ENCODE assay signal across 27 cellular contexts in the genomic region with DNA sequence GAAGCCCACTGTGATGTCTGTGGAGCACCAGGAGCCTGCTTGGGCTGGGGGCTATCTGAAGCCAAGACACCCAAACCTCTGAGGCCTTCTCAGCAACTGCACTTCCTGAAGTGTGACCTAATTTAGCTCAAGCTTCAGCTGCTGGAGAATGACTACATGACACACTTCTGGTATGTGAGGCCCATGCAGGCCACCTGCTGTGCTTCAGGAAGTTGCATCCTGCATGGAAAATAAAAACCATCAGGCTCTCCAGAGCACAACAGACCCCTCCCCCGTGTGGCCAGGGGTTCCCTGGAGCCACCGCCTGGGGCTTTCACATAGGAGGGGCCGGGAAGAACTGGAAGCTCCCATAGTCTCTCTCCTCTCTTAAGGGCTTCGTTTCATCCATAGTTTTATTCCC.
DNase-seq lines count a peak whose midpoint lies in the region; ATAC-seq, FAIRE-seq and TF ChIP-seq lines count a peak whose summit lies in the region.
"Had no signal": no experiment of that assay in that cellular context is flagged by ENCODE, and none has a peak within 500 bp of the region (broad histone marks: within the 10 kb centered on the region; RNA-seq: fewer than 3 reads in every experiment).

No MANE protein-coding gene starts in this region.

- H3K4me3 Mint-ChIP-seq in stimulated activated effector memory CD8-positive, alpha-beta T cell treated with anti-CD3 and anti-CD28 coated beads, Interleukin-12 subunit alpha, Interleukin-12 subunit beta, amount 100 ng/mL, for 72 hours: no peak overlapping the region
- H3K4me3 Mint-ChIP-seq: CD8-positive, alpha-beta memory T cell; WTC11 had no signal

- no peak for TF ChIP-seq POLR2A in GM12891 (IDR thresholded peaks at IDR 0.05; ENCODE audit: low read depth, low read length)

- no peaks in the 10 kb centered on the region for H3K79me2 ChIP-seq in hepatocyte

- H3K4me3 ChIP-seq in hepatocyte: no peak overlapping the region
- H3K4me3 ChIP-seq: upper lobe of right lung had no signal

- H3K4me1 Mint-ChIP-seq in stimulated activated effector memory CD8-positive, alpha-beta T cell treated with anti-CD3 and anti-CD28 coated beads, Interleukin-12 subunit alpha, Interleukin-12 subunit beta, amount 100 ng/mL, for 72 hours: no peaks in the 10 kb centered on the region
- H3K4me1 Mint-ChIP-seq: CD8-positive, alpha-beta memory T cell; WTC11 had no signal

- peak; percentile 17 for DNase-seq in NCI-H748 (lab: John Stamatoyannopoulos, UW; ENCODE audit: unreplicated experiment)
- no peak for DNase-seq in NCI-H748 treated with DMSO at 0.1 percent for 48 hours (lab: John Stamatoyannopoulos, UW)
- peak; percentile 30 for DNase-seq in NCI-H69 (lab: John Stamatoyannopoulos, UW)
- no peak for DNase-seq in hepatocyte (ENCODE audit: low spot score)
- no peak for DNase-seq in stimulated activated effector memory CD8-positive, alpha-beta T cell treated with anti-CD3 and anti-CD28 coated beads, Interleukin-12 subunit alpha, Interleukin-12 subunit beta, amount 100 ng/mL, for 72 hours (ENCODE audit: low spot score in 2 of 2)
- DNase-seq in SKM-1 treated with dmso at 0.1 percent for 144 hours (lab: John Stamatoyannopoulos, UW; ENCODE audit: unreplicated experiment): no peak
- no peak for DNase-seq in NCI-H524 treated with DMSO at 0.1 percent for 48 hours (lab: John Stamatoyannopoulos, UW)
- DNase-seq in GM12891 (ENCODE audit: insufficient read length, low spot score): no peak
- DNase-seq: activated CD4-positive, alpha-beta T cell treated with anti-CD3 and anti-CD28 coated beads, Interleukin-2, amount 50 U/mL, for 4 hours; anterior cingulate cortex; CD8-positive, alpha-beta memory T cell; central memory CD4-positive, alpha-beta T cell; dermis blood vessel endothelial cell; DMS79; NCI-H1105; NCI-H2029 treated with DMSO at 0.1 percent for 48 hours; NCI-H446 treated with DMSO at 0.1 percent for 48 hours; SW 1271; upper lobe of right lung had no signal

- no peak overlapping the region for H2AFZ ChIP-seq in hepatocyte

- no peaks in the 10 kb centered on the region for H3K27me3 ChIP-seq in hepatocyte
- H3K27me3 ChIP-seq: neutrophil, upper lobe of right lung had no signal

- H3K27ac Mint-ChIP-seq in stimulated activated effector memory CD8-positive, alpha-beta T cell treated with anti-CD3 and anti-CD28 coated beads, Interleukin-12 subunit alpha, Interleukin-12 subunit beta, amount 100 ng/mL, for 72 hours: no peak overlapping the region
- H3K27ac Mint-ChIP-seq: progenitor cell of endocrine pancreas, WTC11 had no signal

- no peak overlapping the region for H3K4me2 ChIP-seq in hepatocyte

- no peaks in the 10 kb centered on the region for H3K36me3 Mint-ChIP-seq in stimulated activated effector memory CD8-positive, alpha-beta T cell treated with anti-CD3 and anti-CD28 coated beads, Interleukin-12 subunit alpha, Interleukin-12 subunit beta, amount 100 ng/mL, for 72 hours
- H3K36me3 Mint-ChIP-seq: activated naive CD4-positive, alpha-beta T cell treated with anti-CD3 and anti-CD28 coated beads, Interleukin-2, amount 50 U/mL, for 72 hours; CD8-positive, alpha-beta memory T cell had no signal

- H3K4me1 ChIP-seq in hepatocyte (ENCODE audit: insufficient read depth): peaks cover 11% of the 10 kb centered on the region
- H3K4me1 ChIP-seq: upper lobe of right lung had no signal

- H3K9me3 ChIP-seq in hepatocyte (ENCODE audit: low read depth): no peaks in the 10 kb centered on the region
- H3K9me3 ChIP-seq: neutrophil, upper lobe of right lung had no signal

- no peaks in the 10 kb centered on the region for H3K9me2 ChIP-seq in hepatocyte (replicated peaks; ENCODE audit: insufficient read depth)

- H4K20me1 ChIP-seq in hepatocyte (ENCODE audit: insufficient read depth, poor library complexity, severe bottlenecking): no peaks in the 10 kb centered on the region

- no peaks in the 10 kb centered on the region for H3K36me3 ChIP-seq in hepatocyte (replicated peaks; ENCODE audit: insufficient read depth, low read depth)
- H3K36me3 ChIP-seq: neutrophil, upper lobe of right lung had no signal

- peak overlapping the region; percentile 81 for H3K27ac ChIP-seq in hepatocyte
- H3K27ac ChIP-seq: 22Rv1, HL-60, neutrophil, upper lobe of right lung had no signal

- H3K9me3 Mint-ChIP-seq in stimulated activated effector memory CD8-positive, alpha-beta T cell treated with anti-CD3 and anti-CD28 coated beads, Interleukin-12 subunit alpha, Interleukin-12 subunit beta, amount 100 ng/mL, for 72 hours: no peaks in the 10 kb centered on the region
- H3K9me3 Mint-ChIP-seq: activated naive CD4-positive, alpha-beta T cell treated with anti-CD3 and anti-CD28 coated beads, Interleukin-2, amount 50 U/mL, for 72 hours; CD8-positive, alpha-beta memory T cell had no signal

- no peak for FAIRE-seq in GM12891 (lab: Jason Lieb, UNC)
- FAIRE-seq: endothelial cell of umbilical vein had no signal

- no peak for TF ChIP-seq CTCF in hepatocyte (IDR thresholded peaks at IDR 0.05; ENCODE audit: poor library complexity)

- WGBS in hepatocyte (ENCODE audit: low lambda C conversion rate, missing lambda C conversion rate): 58% methylated on average over 4 of the region's 4 CpGs

- ATAC-seq in stimulated activated effector memory CD8-positive, alpha-beta T cell treated with anti-CD3 and anti-CD28 coated beads, Interleukin-12 subunit alpha, Interleukin-12 subunit beta, amount 100 ng/mL, for 72 hours: peak; percentile 34
- ATAC-seq: activated naive CD4-positive, alpha-beta T cell treated with anti-CD3 and anti-CD28 coated beads, Interleukin-2, amount 50 U/mL, for 72 hours; HCT116; upper lobe of right lung; WTC11 had no signal

TF ChIP-seq in GM12891, 5 proteins besides CTCF, POLR2A, EP300 and RAD21:
- no peak for TF ChIP-seq POU2F2 (IDR thresholded peaks at IDR 0.05; ENCODE audit: low read depth, low read length)
- no peak for TF ChIP-seq SPI1 (IDR thresholded peaks at IDR 0.05; ENCODE audit: low read depth, low read length)
- TF ChIP-seq TAF1 (IDR thresholded peaks at IDR 0.05; ENCODE audit: low read depth, low read length): no peak
- TF ChIP-seq PAX5 (IDR thresholded peaks at IDR 0.05; ENCODE audit: insufficient read depth, low read length, severe bottlenecking): no peak
- no peak for TF ChIP-seq POLR2AphosphoS5 (IDR thresholded peaks at IDR 0.05; ENCODE audit: low read depth, low read length)

Comparison
In these comparisons a context has a peak if more than half of its experiments do, and no peak if none do; other contexts are left out.
1. DNase-seq: peak in NCI-H748 (single experiment) and NCI-H69 (single experiment); none in NCI-H748 treated with DMSO at 0.1 percent for 48 hours (single experiment), hepatocyte (single experiment), stimulated activated effector memory CD8-positive, alpha-beta T cell treated with anti-CD3 and anti-CD28 coated beads, Interleukin-12 subunit alpha, Interleukin-12 subunit beta, amount 100 ng/mL, for 72 hours (0 of 2), SKM-1 treated with dmso at 0.1 percent for 144 hours (single experiment), NCI-H524 treated with DMSO at 0.1 percent for 48 hours (single experiment) and GM12891 (single experiment).